ENCODE assay signal across 25 cellular contexts in the genomic region with DNA sequence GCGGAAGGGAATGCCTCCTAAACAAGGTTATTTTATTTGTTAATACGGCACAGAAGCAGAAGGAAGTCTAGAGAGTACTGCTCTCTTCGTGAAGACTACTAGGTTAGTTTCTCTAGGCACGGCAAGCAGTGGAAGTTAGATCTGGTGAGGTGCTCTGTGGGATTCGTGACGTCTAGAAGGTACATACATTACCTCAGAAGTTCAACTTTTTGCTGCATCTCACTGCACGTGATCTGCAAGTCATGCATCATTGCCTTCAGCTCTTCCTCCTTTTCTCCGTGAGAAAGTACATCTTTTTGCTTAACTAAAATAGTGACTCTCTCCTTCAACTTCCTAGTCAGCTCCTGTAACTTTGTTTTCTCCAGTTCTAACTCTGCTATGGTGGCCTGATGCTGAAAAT.
DNase-seq lines count a peak whose midpoint lies in the region; ATAC-seq lines count a peak whose summit lies in the region.
"Had no signal": no experiment of that assay in that cellular context is flagged by ENCODE, and none has a peak within 500 bp of the region (broad histone marks: within the 10 kb centered on the region; RNA-seq: fewer than 3 reads in every experiment).

No MANE protein-coding gene starts in this region.

- H3K9me3 Mint-ChIP-seq in stimulated activated naive CD8-positive, alpha-beta T cell treated with anti-CD3 and anti-CD28 coated beads, Interleukin-15, amount 100 ng/mL, for 72 hours, result no peaks in the 10 kb centered on the region
- H3K9me3 Mint-ChIP-seq: activated T-cell treated with anti-CD3 and anti-CD28 coated beads, Interleukin-2, amount 50 U/mL, for 4 hours; endodermal cell had no signal

- H3K27ac Mint-ChIP-seq in stimulated activated naive CD8-positive, alpha-beta T cell treated with anti-CD3 and anti-CD28 coated beads, Interleukin-15, amount 100 ng/mL, for 72 hours, result no peak overlapping the region
- H3K27ac Mint-ChIP-seq: endodermal cell had no signal

- no peaks in the 10 kb centered on the region for H3K27me3 Mint-ChIP-seq in stimulated activated naive CD8-positive, alpha-beta T cell treated with anti-CD3 and anti-CD28 coated beads, Interleukin-15, amount 100 ng/mL, for 72 hours

- H3K4me3 Mint-ChIP-seq in stimulated activated naive CD8-positive, alpha-beta T cell treated with anti-CD3 and anti-CD28 coated beads, Interleukin-15, amount 100 ng/mL, for 72 hours, result no peak overlapping the region
- H3K4me3 Mint-ChIP-seq: activated T-cell treated with anti-CD3 and anti-CD28 coated beads, Interleukin-2, amount 50 U/mL, for 4 hours; endodermal cell had no signal

- H3K4me1 Mint-ChIP-seq in stimulated activated naive CD8-positive, alpha-beta T cell treated with anti-CD3 and anti-CD28 coated beads, Interleukin-15, amount 100 ng/mL, for 72 hours, result peaks cover 5% of the 10 kb centered on the region
- H3K4me1 Mint-ChIP-seq: endodermal cell had no signal

- in situ Hi-C loops in KBM-7 (cut with MboI; ENCODE audit: low pct_unique_long_range_greater_than_20kb, low sequenced_read_pairs), result no loop called here

- DNase-seq in stimulated activated naive CD8-positive, alpha-beta T cell treated with anti-CD3 and anti-CD28 coated beads, Interleukin-15, Interleukin-2, amounts not matched to agents 100 U/mL and 50 U/mL, for 24 hours, result peak; percentile 21
- no peak for DNase-seq in stimulated activated naive CD8-positive, alpha-beta T cell treated with anti-CD3 and anti-CD28 coated beads, Interleukin-15, amount 100 ng/mL, for 72 hours
- DNase-seq in KBM-7 (peak; percentile 69), germinal center (ENCODE audit: low spot score) (peak; percentile 57), NCI-H1092 (lab: John Stamatoyannopoulos, UW) (no peak), NCI-H82 (lab: John Stamatoyannopoulos, UW) (no peak)
- DNase-seq in activated T-cell treated with anti-CD3 and anti-CD28 coated beads, Interleukin-2, amount 50 U/mL, for 48 hours, result no peak
- DNase-seq: activated CD4-positive, CD25-positive, alpha-beta regulatory T cell treated with anti-CD3 and anti-CD28 coated beads, Interleukin-2, amount 50 U/mL, for 72 hours; activated CD8-positive, alpha-beta memory T cell treated with anti-CD3 and anti-CD28 coated beads for 24 hours; activated naive CD4-positive, alpha-beta T cell treated with Interleukin-2 at 50 U/mL for 16 hours; activated T-cell treated with anti-CD3 and anti-CD28 coated beads, Interleukin-2, amount 50 U/mL, for 4 hours; colonic mucosa; COR-L47; endodermal cell; IMR-90; lower lobe of right lung; NCI-H1436; NCI-H526; OCI-M1; Right ventricle myocardium superior; stimulated activated CD4-positive, alpha-beta T cell treated with anti-CD3 and anti-CD28 coated beads, Interleukin-1b, Interleukin-23, amount 100 ng/mL, for 48 hours; stimulated activated naive CD4-positive, alpha-beta T cell treated with Interleukin-2 at 50 U/mL for 16 hours; thyroid gland had no signal

- ATAC-seq in stimulated activated naive CD8-positive, alpha-beta T cell treated with anti-CD3 and anti-CD28 coated beads, Interleukin-15, Interleukin-2, amounts not matched to agents 100 U/mL and 50 U/mL, for 24 hours, result no peak
- ATAC-seq in stimulated activated naive CD8-positive, alpha-beta T cell treated with anti-CD3 and anti-CD28 coated beads, Interleukin-15, amount 100 ng/mL, for 72 hours, result no peak
- no peak for ATAC-seq in GM21825 (IDR thresholded peaks at IDR 0.05; ENCODE audit: unreplicated experiment)
- ATAC-seq: activated T-cell treated with anti-CD3 and anti-CD28 coated beads, Interleukin-2, amount 50 U/mL, for 4 hours; gastroesophageal sphincter had no signal

Comparison
In these comparisons a context has a peak if more than half of its experiments do, and no peak if none do; other contexts are left out.
1. DNase-seq: peak in stimulated activated naive CD8-positive, alpha-beta T cell treated with anti-CD3 and anti-CD28 coated beads, Interleukin-15, Interleukin-2, amounts not matched to agents 100 U/mL and 50 U/mL, for 24 hours (single experiment), KBM-7 (single experiment) and germinal center (single experiment); none in stimulated activated naive CD8-positive, alpha-beta T cell treated with anti-CD3 and anti-CD28 coated beads, Interleukin-15, amount 100 ng/mL, for 72 hours (0 of 2), NCI-H1092 (single experiment), activated T-cell treated with anti-CD3 and anti-CD28 coated beads, Interleukin-2, amount 50 U/mL, for 48 hours (0 of 2) and NCI-H82 (single experiment).